In genomic region chr4:68751138-68751537, GRCh38 we compare ENCODE assay signal across 19 cellular contexts.
DNase-seq lines count a peak whose midpoint lies in the region; ATAC-seq and TF ChIP-seq lines count a peak whose summit lies in the region.
"Had no signal": no experiment of that assay in that cellular context is flagged by ENCODE, and none has a peak within 500 bp of the region (broad histone marks: within the 10 kb centered on the region; RNA-seq: fewer than 3 reads in every experiment).

No MANE protein-coding gene starts in this region.

- H3K27ac ChIP-seq in right lobe of liver: peak overlapping the region; percentile 76 to 89 (median 83)

- ATAC-seq in left lobe of liver (peak; percentile 69), right lobe of liver (peak; percentile 51 to 83 (median 66))
- ATAC-seq: GM12878 had no signal

- peak overlapping the region; percentile 17 for H3K4me3 Mint-ChIP-seq in Calu3 (ENCODE audit: low read depth, unreplicated experiment)
- no peak overlapping the region for H3K4me3 Mint-ChIP-seq in nephron progenitor cell
- H3K4me3 Mint-ChIP-seq in activated naive CD4-positive, alpha-beta T cell treated with anti-CD3 and anti-CD28 coated beads for 36 hours: no peak overlapping the region
- H3K4me3 Mint-ChIP-seq: CD4-positive, alpha-beta memory T cell had no signal

- H3K36me3 ChIP-seq in right lobe of liver: no peaks in the 10 kb centered on the region
- H3K36me3 ChIP-seq: HAP-1 had no signal

- no TSS peak for BruUV-seq in Calu3 (replicated peaks; lab: Mats Ljungman, UMichigan)

- no peaks in the 10 kb centered on the region for H3K27me3 ChIP-seq in right lobe of liver

- H3K27me3 Mint-ChIP-seq in Calu3 (ENCODE audit: unreplicated experiment) (no peaks in the 10 kb centered on the region), nephron progenitor cell (ENCODE audit: low read depth, poor library complexity) (no peaks in the 10 kb centered on the region)
- H3K27me3 Mint-ChIP-seq in activated naive CD4-positive, alpha-beta T cell treated with anti-CD3 and anti-CD28 coated beads for 36 hours (ENCODE audit: low read depth): peaks cover 4% of the 10 kb centered on the region
- H3K27me3 Mint-ChIP-seq: CD4-positive, alpha-beta memory T cell had no signal

- H3K27ac Mint-ChIP-seq in Calu3 (ENCODE audit: unreplicated experiment) (no peak overlapping the region), nephron progenitor cell (peak overlapping the region; percentile 91)
- H3K27ac Mint-ChIP-seq in activated naive CD4-positive, alpha-beta T cell treated with anti-CD3 and anti-CD28 coated beads for 36 hours: no peak overlapping the region
- H3K27ac Mint-ChIP-seq: CD4-positive, alpha-beta memory T cell had no signal

- peak overlapping the region; percentile 19 to 43 (median 33) for H3K4me3 ChIP-seq in right lobe of liver
- H3K4me3 ChIP-seq: GM12878, HAP-1 had no signal

- H3K36me3 Mint-ChIP-seq in Calu3 (ENCODE audit: insufficient read depth, unreplicated experiment) (no peaks in the 10 kb centered on the region), nephron progenitor cell (ENCODE audit: low read depth) (no peaks in the 10 kb centered on the region)
- no peaks in the 10 kb centered on the region for H3K36me3 Mint-ChIP-seq in activated naive CD4-positive, alpha-beta T cell treated with anti-CD3 and anti-CD28 coated beads for 36 hours (ENCODE audit: low read depth)
- H3K36me3 Mint-ChIP-seq: CD4-positive, alpha-beta memory T cell had no signal

- H3K4me1 ChIP-seq in right lobe of liver: peaks cover 0 to 26% (median 4%) of the 10 kb centered on the region in 4 donors
- H3K4me1 ChIP-seq: Caco-2, HAP-1 had no signal

- H3K4me1 Mint-ChIP-seq in Calu3 (ENCODE audit: low read depth, unreplicated experiment): peaks cover 33% of the 10 kb centered on the region
- peaks cover 22% of the 10 kb centered on the region for H3K4me1 Mint-ChIP-seq in nephron progenitor cell
- H3K4me1 Mint-ChIP-seq in activated naive CD4-positive, alpha-beta T cell treated with anti-CD3 and anti-CD28 coated beads for 36 hours (ENCODE audit: low read depth): no peaks in the 10 kb centered on the region
- H3K4me1 Mint-ChIP-seq: CD4-positive, alpha-beta memory T cell had no signal

- no peak for TF ChIP-seq POLR2A in right lobe of liver (IDR thresholded peaks at IDR 0.05)

- H3K9me3 Mint-ChIP-seq in Calu3 (ENCODE audit: low read depth, unreplicated experiment): no peaks in the 10 kb centered on the region
- peaks cover 33% of the 10 kb centered on the region for H3K9me3 Mint-ChIP-seq in nephron progenitor cell
- H3K9me3 Mint-ChIP-seq in activated naive CD4-positive, alpha-beta T cell treated with anti-CD3 and anti-CD28 coated beads for 36 hours: no peaks in the 10 kb centered on the region

- CTCF ChIA-PET in Calu3 (lab: Charles Lee): interaction anchor here (0.6 to 1.6 kb wide), 2 partner anchors 19 to 109 kb away, joined by 3 to 6 read pairs; no protein-coding TSS in a partner anchor
- CTCF ChIA-PET in activated naive CD4-positive, alpha-beta T cell treated with anti-CD3 and anti-CD28 coated beads for 36 hours (lab: Charles Lee): no interaction called here

- H3K9me3 ChIP-seq in right lobe of liver: no peaks in the 10 kb centered on the region
- H3K9me3 ChIP-seq: HAP-1 had no signal

- WGBS in right lobe of liver (ENCODE audit: insufficient coverage, low coverage, low lambda C conversion rate, missing lambda C conversion rate): 14% methylated on average over 4 of the region's 4 CpGs

- DNase-seq in Calu3: no peak
- no peak for DNase-seq in left lobe of liver (ENCODE audit: low spot score)
- DNase-seq in right lobe of liver: no peak
- DNase-seq in nephron progenitor cell: no peak
- DNase-seq in HPDE6-E6E7 (ENCODE audit: extremely low spot score): no peak
- DNase-seq in germinal center (ENCODE audit: low spot score): no peak
- DNase-seq in activated naive CD4-positive, alpha-beta T cell treated with anti-CD3 and anti-CD28 coated beads for 36 hours: no peak
- DNase-seq in COR-L47 (lab: John Stamatoyannopoulos, UW): no peak
- DNase-seq: 8988T; C1 segment of cervical spinal cord; Caco-2; CD4-positive, alpha-beta memory T cell; DMS 273 treated with DMSO at 0.1 percent for 48 hours; DMS79; EL; GDM1; GOT3 had no signal

- no peak for TF ChIP-seq CTCF in Calu3 (IDR thresholded peaks at IDR 0.05; ENCODE audit: unreplicated experiment)
- TF ChIP-seq CTCF in right lobe of liver (IDR thresholded peaks at IDR 0.05): no peak
- no peak for TF ChIP-seq CTCF in nephron progenitor cell (IDR thresholded peaks at IDR 0.05)

- intact Hi-C loops in Calu3 (cut with micrococcal nuclease; ENCODE audit: unreplicated experiment) (no loop called here), right lobe of liver (cut with DNase I) (no loop called here)
- intact Hi-C loops in activated naive CD4-positive, alpha-beta T cell treated with anti-CD3 and anti-CD28 coated beads for 36 hours (cut with micrococcal nuclease): no loop called here
